In genomic region chr15:39584662-39585393, GRCh38 we compare ENCODE assay signal across 14 cellular contexts. TPM values are rescaled to one million over a fixed set of nuclear protein-coding genes. Genes with fewer than 3 reads are reported as not detected.
DNase-seq lines count a peak whose midpoint lies in the region; ATAC-seq and TF ChIP-seq lines count a peak whose summit lies in the region.
"Had no signal": no experiment of that assay in that cellular context is flagged by ENCODE, and none has a peak within 500 bp of the region (broad histone marks: within the 10 kb centered on the region; RNA-seq: fewer than 3 reads in every experiment).

No MANE protein-coding gene starts in this region.

- H3K9me3 ChIP-seq in Caco-2 = no peaks in the 10 kb centered on the region

- in situ Hi-C loops in astrocyte of the cerebellum (cut with HindIII; ENCODE audit: low sequenced_read_pairs) = no loop called here

- TF ChIP-seq CTCF in Caco-2 (IDR thresholded peaks at IDR 0.05; ENCODE audit: insufficient read depth in 1 of 2, low read depth in 1 of 2, low read length in 1 of 2, severe bottlenecking in 1 of 2, unreplicated experiment in 1 of 2) (no peak), astrocyte of the cerebellum (IDR thresholded peaks at IDR 0.05; ENCODE audit: low read depth, low read length, missing control alignments) (no peak), foreskin keratinocyte (conservative IDR thresholded peaks at IDR 0.05) (no peak), retinal pigment epithelial cell (conservative IDR thresholded peaks at IDR 0.05; ENCODE audit: low read depth, low read length) (no peak)

- H3K27ac ChIP-seq in foreskin keratinocyte = no peak overlapping the region

- peak overlapping the region; percentile 78 for H3K4me3 Mint-ChIP-seq in Caco-2 (ENCODE audit: unreplicated experiment)
- no peak overlapping the region for H3K4me3 Mint-ChIP-seq in activated T-cell treated with anti-CD3 and anti-CD28 coated beads, Interleukin-2, amount 50 U/mL, for 24 hours
- H3K4me3 Mint-ChIP-seq: activated CD4-positive, alpha-beta T cell treated with anti-CD3 and anti-CD28 coated beads, Interleukin-2, amount 10 ng/mL, durations not matched to agents 7 days and 5 days had no signal

- POLR2A ChIA-PET in Caco-2 (lab: Charles Lee) = no interaction called here

- intact Hi-C loops in Caco-2 (cut with micrococcal nuclease; ENCODE audit: unreplicated experiment) = loop anchor here (5.0 to 10.0 kb wide), 4 partner anchors 148 to 878 kb away; no protein-coding TSS in a partner anchor

- no peaks in the 10 kb centered on the region for H3K27me3 ChIP-seq in Caco-2 (replicated peaks; ENCODE audit: control insufficient read depth, insufficient read depth, low read length)
- H3K27me3 ChIP-seq in foreskin keratinocyte = no peaks in the 10 kb centered on the region

- H3K9me3 Mint-ChIP-seq in Caco-2 (ENCODE audit: unreplicated experiment) = no peaks in the 10 kb centered on the region
- H3K9me3 Mint-ChIP-seq in activated T-cell treated with anti-CD3 and anti-CD28 coated beads, Interleukin-2, amount 50 U/mL, for 24 hours = no peaks in the 10 kb centered on the region
- H3K9me3 Mint-ChIP-seq: activated CD4-positive, alpha-beta T cell treated with anti-CD3 and anti-CD28 coated beads, Interleukin-2, amount 10 ng/mL, durations not matched to agents 7 days and 5 days had no signal

- peaks cover 11% of the 10 kb centered on the region for H3K36me3 ChIP-seq in Caco-2 (ENCODE audit: control insufficient read depth, insufficient read depth, low read length)

- H3K27ac Mint-ChIP-seq in Caco-2 (ENCODE audit: unreplicated experiment) = no peak overlapping the region
- no peak overlapping the region for H3K27ac Mint-ChIP-seq in activated T-cell treated with anti-CD3 and anti-CD28 coated beads, Interleukin-2, amount 50 U/mL, for 24 hours
- H3K27ac Mint-ChIP-seq: activated CD4-positive, alpha-beta T cell treated with anti-CD3 and anti-CD28 coated beads, Interleukin-2, amount 10 ng/mL, durations not matched to agents 7 days and 5 days had no signal

- H3K4me3 ChIP-seq in Caco-2 (ENCODE audit: low read depth, low read length) (no peak overlapping the region), astrocyte of the cerebellum (ENCODE audit: low read depth, low read length) (peak overlapping the region; percentile 77), retinal pigment epithelial cell (ENCODE audit: low read length) (peak overlapping the region; percentile 92)

- DNase-seq in Caco-2 (no peak), astrocyte of the cerebellum (ENCODE audit: low read depth) (no peak), foreskin keratinocyte (peak; percentile 51 to 66), retinal pigment epithelial cell (ENCODE audit: low read depth) (no peak), UCSD-AML1 (lab: John Stamatoyannopoulos, UW; ENCODE audit: unreplicated experiment) (no peak), SIG-M5 (lab: John Stamatoyannopoulos, UW) (no peak)
- no peak for DNase-seq in activated CD4-positive, CD25-positive, alpha-beta regulatory T cell (lab: John Stamatoyannopoulos, UW)
- DNase-seq in activated T-cell treated with anti-CD3 and anti-CD28 coated beads, Interleukin-2, amount 50 U/mL, for 24 hours = no peak
- DNase-seq: activated CD4-positive, alpha-beta T cell treated with anti-CD3 and anti-CD28 coated beads, Interleukin-2, amount 10 ng/mL, durations not matched to agents 7 days and 5 days; activated effector memory CD4-positive, alpha-beta T cell treated with anti-CD3 and anti-CD28 coated beads, Interleukin-2, amount 50 U/mL, for 16 hours; MV-4-11; NCI-H2171; stimulated activated CD4-positive, alpha-beta T cell treated with anti-CD3 and anti-CD28 coated beads, Interleukin-4, amount 100 ng/mL, for 1 hour; stimulated activated naive CD8-positive, alpha-beta T cell treated with anti-CD3 and anti-CD28 coated beads, Interleukin-15, Interleukin-2, amounts not matched to agents 100 U/mL and 50 U/mL, for 24 hours had no signal

- ATAC-seq in foreskin keratinocyte = no peak
- ATAC-seq: stimulated activated naive CD8-positive, alpha-beta T cell treated with anti-CD3 and anti-CD28 coated beads, Interleukin-15, Interleukin-2, amounts not matched to agents 100 U/mL and 50 U/mL, for 24 hours had no signal

- no peaks in the 10 kb centered on the region for H3K27me3 Mint-ChIP-seq in Caco-2 (ENCODE audit: insufficient read depth, unreplicated experiment)
- H3K27me3 Mint-ChIP-seq in activated T-cell treated with anti-CD3 and anti-CD28 coated beads, Interleukin-2, amount 50 U/mL, for 24 hours = peaks cover 28% of the 10 kb centered on the region

- no TSS peak for BruUV-seq in Caco-2 (replicated peaks; lab: Mats Ljungman, UMichigan)

- peaks cover 96% of the 10 kb centered on the region for H3K36me3 Mint-ChIP-seq in Caco-2 (ENCODE audit: insufficient read depth, unreplicated experiment)
- no peaks in the 10 kb centered on the region for H3K36me3 Mint-ChIP-seq in activated T-cell treated with anti-CD3 and anti-CD28 coated beads, Interleukin-2, amount 50 U/mL, for 24 hours (ENCODE audit: low read depth)

- CTCF ChIA-PET in Caco-2 (lab: Charles Lee) = interaction anchor here (0.6 kb wide), 1 partner anchor 132 kb away, joined by 3 read pairs; no protein-coding TSS in a partner anchor

- peaks cover 8% of the 10 kb centered on the region for H3K4me1 Mint-ChIP-seq in Caco-2 (ENCODE audit: low read depth, unreplicated experiment)
- H3K4me1 Mint-ChIP-seq in activated T-cell treated with anti-CD3 and anti-CD28 coated beads, Interleukin-2, amount 50 U/mL, for 24 hours (ENCODE audit: low read depth) = peaks cover 11% of the 10 kb centered on the region

- H3K4me1 ChIP-seq in Caco-2 (peaks cover 17% of the 10 kb centered on the region; the same call in 1 of the 2 replicates), foreskin keratinocyte (no peaks in the 10 kb centered on the region)

RNA-seq across cellular contexts. Expression of gene THBS1, which starts 3.9 kb away (rescaled TPM):
- total RNA-seq in Caco-2 (2022) (288 and 342 TPM in 2 replicates), foreskin keratinocyte (2,996 and 3,493 TPM in 2 replicates)
- polyA plus RNA-seq in foreskin keratinocyte = 253 and 366 TPM in 2 replicates

Comparison
In these comparisons a context has a peak if more than half of its experiments do, and no peak if none do; other contexts are left out.
1. DNase-seq: peak in foreskin keratinocyte (2 of 2); none in Caco-2 (0 of 2), astrocyte of the cerebellum (single experiment), retinal pigment epithelial cell (single experiment), UCSD-AML1 (single experiment), activated CD4-positive, CD25-positive, alpha-beta regulatory T cell (0 of 4), SIG-M5 (single experiment) and activated T-cell treated with anti-CD3 and anti-CD28 coated beads, Interleukin-2, amount 50 U/mL, for 24 hours (single experiment).